Comparison of ENCODE assay signal across 8 cellular contexts in the genomic region with DNA sequence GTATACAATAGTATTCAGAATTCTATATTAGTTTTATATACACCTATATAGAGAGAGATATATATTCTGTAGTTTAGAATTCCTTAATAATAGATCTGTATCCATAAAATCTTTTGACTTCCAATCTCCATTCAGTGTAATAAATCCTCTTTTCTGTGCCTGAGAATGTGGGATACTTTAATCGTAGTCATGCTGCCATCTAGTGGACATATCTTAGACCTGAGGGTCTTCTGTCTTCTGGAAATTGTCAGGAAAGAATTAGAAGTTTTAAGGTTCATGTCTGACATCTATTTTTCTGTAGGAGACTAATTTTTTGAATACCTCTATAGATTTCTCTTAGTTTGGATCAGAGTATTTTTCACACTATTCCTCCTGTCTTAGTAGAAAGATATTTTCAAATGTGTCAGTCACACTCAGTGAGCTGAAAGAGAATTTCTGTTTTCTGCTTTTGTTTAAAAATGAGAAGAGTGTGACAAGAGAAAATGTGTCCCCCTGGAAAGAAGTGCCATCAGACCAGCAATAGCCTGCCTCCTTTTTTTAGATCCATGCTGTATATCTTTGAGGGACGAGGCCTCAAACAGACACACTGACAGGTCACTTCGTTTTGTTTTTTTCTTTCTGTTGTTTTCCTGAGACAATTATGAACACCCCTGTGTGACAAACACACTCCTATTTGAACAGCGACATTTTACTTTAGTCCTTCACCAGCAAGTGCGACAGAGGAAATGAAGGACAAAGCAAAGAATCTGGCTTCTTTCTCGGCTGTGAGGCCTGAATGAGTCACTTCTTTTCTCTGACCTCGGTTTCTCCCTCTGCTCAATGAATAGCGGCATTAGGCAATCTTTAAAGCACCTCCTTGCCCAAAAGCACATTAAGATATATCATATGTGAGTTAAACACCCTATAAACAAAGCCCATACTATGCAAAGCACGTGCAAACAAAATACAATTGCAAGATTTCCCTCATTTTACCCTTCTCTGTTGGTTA.
DNase-seq lines count a peak whose midpoint lies in the region; ATAC-seq and TF ChIP-seq lines count a peak whose summit lies in the region.

No MANE protein-coding gene starts in this region.

- H3K27ac Mint-ChIP-seq in chondrocyte (ENCODE audit: unreplicated experiment): no peak overlapping the region
- H3K27ac Mint-ChIP-seq in T-helper 17 cell: no peak overlapping the region

- CTCF ChIA-PET in A673 (lab: Charles Lee): interaction anchor here (0.9 kb wide), 1 partner anchor 92 kb away, joined by 5 read pairs; no protein-coding TSS in a partner anchor

- H3K27ac ChIP-seq in A673 (ENCODE audit: low read depth, low read length, poor library complexity, severe bottlenecking) (no peak overlapping the region), mesodermal cell (ENCODE audit: low read depth, low read length, severe bottlenecking) (peak overlapping the region; percentile 81)

- intact Hi-C loops in A673 (cut with micrococcal nuclease; ENCODE audit: unreplicated experiment): loop anchor here (1.0 to 10.0 kb wide), 2 partner anchors 91 to 282 kb away; no protein-coding TSS in a partner anchor

- no peaks in the 10 kb centered on the region for H3K4me1 ChIP-seq in A673 (ENCODE audit: insufficient read depth, low read length, poor library complexity, severe bottlenecking)
- peaks cover 20% of the 10 kb centered on the region for H3K4me1 ChIP-seq in mesodermal cell (ENCODE audit: control insufficient read depth, insufficient read depth, low read length, poor library complexity, severe bottlenecking)

- no peak for ATAC-seq in T-helper 17 cell
- ATAC-seq in GM21381 (IDR thresholded peaks at IDR 0.05; ENCODE audit: unreplicated experiment): no peak

- H3K36me3 ChIP-seq in A673 (ENCODE audit: insufficient read depth, low read length, poor library complexity, severe bottlenecking): no peaks in the 10 kb centered on the region
- no peaks in the 10 kb centered on the region for H3K36me3 ChIP-seq in mesodermal cell (ENCODE audit: control insufficient read depth, insufficient read depth, low read length)

- no TSS peak for BruUV-seq in A673 (replicated peaks; lab: Mats Ljungman, UMichigan)

- H3K36me3 Mint-ChIP-seq in chondrocyte (ENCODE audit: low read depth) (no peaks in the 10 kb centered on the region), T-helper 17 cell (ENCODE audit: low read depth) (no peaks in the 10 kb centered on the region)

- TF ChIP-seq CTCF in A673 (conservative IDR thresholded peaks at IDR 0.05; ENCODE audit: low read depth, low read length) (peak; percentile 81), GM12865 (IDR thresholded peaks at IDR 0.05; ENCODE audit: insufficient read depth, low read depth, low read length, missing control alignments) (peak; percentile 44), chondrocyte (IDR thresholded peaks at IDR 0.05) (peak; percentile 89)

- H3K27me3 Mint-ChIP-seq in chondrocyte (ENCODE audit: low read depth) (peaks cover 16% of the 10 kb centered on the region), T-helper 17 cell (peaks cover 40% of the 10 kb centered on the region)

- no peaks in the 10 kb centered on the region for H3K9me3 ChIP-seq in A673 (ENCODE audit: low read depth, low read length, poor library complexity, severe bottlenecking)
- no peaks in the 10 kb centered on the region for H3K9me3 ChIP-seq in mesodermal cell (ENCODE audit: control insufficient read depth, low read length)
- no peaks in the 10 kb centered on the region for H3K9me3 ChIP-seq in T-helper 17 cell (ENCODE audit: control insufficient read depth, low read length, poor library complexity, severe bottlenecking)

- H3K4me3 ChIP-seq in A673 (ENCODE audit: low read depth, low read length, poor library complexity, severe bottlenecking) (no peak overlapping the region), GM12865 (ENCODE audit: low read depth, low read length) (no peak overlapping the region), mesodermal cell (ENCODE audit: extremely low read depth, insufficient read depth, low read length, poor library complexity, severe bottlenecking) (no peak overlapping the region)

- DNase-seq in A673 (ENCODE audit: low spot score) (peak; percentile 65), GM12865 (ENCODE audit: low read depth) (peak; percentile 52), HPDE6-E6E7 (ENCODE audit: extremely low spot score) (peak; percentile 32), NCI-H82 (lab: John Stamatoyannopoulos, UW) (peak; percentile 83), chondrocyte (ENCODE audit: low spot score) (no peak), T-helper 17 cell (no peak)

- 43 to 45% methylated on average over 4 to 6 of the region's 9 CpGs for WGBS in mesodermal cell (ENCODE audit: insufficient coverage in 2 of 2), 2 experiments

- H3K27me3 ChIP-seq in A673 (replicated peaks; ENCODE audit: insufficient read depth, low read depth, low read length, poor library complexity): no peaks in the 10 kb centered on the region

- H3K4me1 Mint-ChIP-seq in chondrocyte (ENCODE audit: low read depth) (no peaks in the 10 kb centered on the region), T-helper 17 cell (no peaks in the 10 kb centered on the region)

- H3K4me3 Mint-ChIP-seq in chondrocyte (ENCODE audit: unreplicated experiment) (no peak overlapping the region), T-helper 17 cell (no peak overlapping the region)

- H3K9me3 Mint-ChIP-seq in chondrocyte (ENCODE audit: low read depth): no peaks in the 10 kb centered on the region

- POLR2A ChIA-PET in A673 (lab: Charles Lee; ENCODE audit: low non-redundant PET): no interaction called here

Comparison
In these comparisons a context has a peak if more than half of its experiments do, and no peak if none do; other contexts are left out.
1. DNase-seq: peak in A673 (single experiment), GM12865 (single experiment), HPDE6-E6E7 (single experiment) and NCI-H82 (single experiment); none in chondrocyte (single experiment) and T-helper 17 cell (0 of 3).
2. Peak in every context shown above with its lines, with median percentiles within 50 percentile points of each other: CTCF ChIP-seq.